15 cellular contexts compared by ENCODE assay signal in the genomic region with DNA sequence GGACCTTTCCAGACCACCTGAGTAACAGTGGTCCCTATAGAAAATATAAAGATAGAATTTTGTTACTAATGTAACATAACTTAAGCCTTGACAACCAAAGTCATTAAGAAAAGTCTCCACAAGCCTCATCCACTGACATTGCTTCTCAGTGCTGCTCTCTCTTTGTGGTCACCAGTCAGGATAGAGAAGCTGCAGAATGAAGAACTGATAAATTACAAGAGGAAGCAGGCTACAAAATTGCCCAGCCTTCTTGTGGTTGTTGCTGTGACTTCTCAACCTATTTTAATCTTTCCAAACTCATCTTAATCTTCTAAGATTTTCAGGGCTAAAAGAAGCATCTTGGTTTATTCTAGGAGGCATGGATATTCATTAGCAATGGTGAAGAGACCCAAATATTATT.
"Had no signal": no experiment of that assay in that cellular context is flagged by ENCODE, and none has a peak within 500 bp of the region (broad histone marks: within the 10 kb centered on the region; RNA-seq: fewer than 3 reads in every experiment).

No MANE protein-coding gene starts in this region.

- ATAC-seq: activated T-cell treated with anti-CD3 and anti-CD28 coated beads, Interleukin-2, amount 50 U/mL, for 72 hours; esophagus mucosa; left lobe of liver; stimulated activated naive CD8-positive, alpha-beta T cell treated with anti-CD3 and anti-CD28 coated beads, Interleukin-15, Interleukin-2, amounts not matched to agents 100 U/mL and 50 U/mL, for 24 hours had no signal

- H3K36me3 ChIP-seq: right atrium auricular region had no signal

- H3K4me3 ChIP-seq: coronary artery, right atrium auricular region had no signal

- H3K27ac ChIP-seq: coronary artery, right atrium auricular region had no signal

- H3K27me3 ChIP-seq: right atrium auricular region had no signal

- H3K4me1 ChIP-seq: right atrium auricular region had no signal

- DNase-seq: activated CD4-positive, alpha-beta T cell treated with anti-CD3 and anti-CD28 coated beads, Interleukin-2, amount 10 ng/mL, durations not matched to agents 7 days and 5 days; activated CD8-positive, alpha-beta memory T cell treated with anti-CD3 and anti-CD28 coated beads, Interleukin-2, amount 50 U/mL, for 48 hours; activated gamma-delta T cell; activated naive CD8-positive, alpha-beta T cell treated with anti-CD3 and anti-CD28 coated beads for 36 hours; activated T-cell treated with anti-CD3 and anti-CD28 coated beads, Interleukin-2, amount 50 U/mL, for 72 hours; central memory CD4-positive, alpha-beta T cell; hippocampal formation; nucleus accumbens; stimulated activated CD4-positive, alpha-beta T cell treated with anti-CD3 and anti-CD28 coated beads, Interleukin-4, amount 100 ng/mL, for 24 hours; stimulated activated naive CD8-positive, alpha-beta T cell treated with anti-CD3 and anti-CD28 coated beads, Interleukin-15, Interleukin-2, amounts not matched to agents 100 U/mL and 50 U/mL, for 24 hours; trophoblast cell had no signal

- H3K9me3 ChIP-seq: right atrium auricular region had no signal
